Comparison of ENCODE assay signal across 21 cellular contexts in the genomic region with DNA sequence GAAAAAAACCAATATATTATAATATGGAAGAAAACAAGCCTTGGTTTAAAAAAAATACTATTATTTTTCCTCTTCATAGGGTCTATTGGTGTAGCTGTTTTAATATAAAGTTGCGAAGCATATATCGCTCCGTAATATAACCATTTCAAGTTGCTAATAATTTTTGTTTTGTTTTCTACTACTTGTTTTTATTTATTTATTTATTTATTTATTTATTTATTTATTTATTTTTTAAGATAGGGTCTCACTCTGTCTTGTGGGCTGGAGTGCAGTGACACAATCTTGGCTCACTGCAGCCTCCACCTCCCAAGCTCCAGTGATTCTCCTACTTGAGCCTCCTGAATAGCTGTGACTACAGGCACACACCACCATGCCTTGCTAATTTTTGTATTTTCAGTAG.
"Had no signal": no experiment of that assay in that cellular context is flagged by ENCODE, and none has a peak within 500 bp of the region (broad histone marks: within the 10 kb centered on the region; RNA-seq: fewer than 3 reads in every experiment).

No MANE protein-coding gene starts in this region.

- H3K4me2 ChIP-seq: PC-9 had no signal

- H2AFZ ChIP-seq: PC-9 had no signal

- FAIRE-seq: HepG2 had no signal

- H3K9me3 ChIP-seq: MG63, Peyer's patch, SJCRH30 had no signal

- H3K4me3 ChIP-seq: MG63, PC-9, Peyer's patch, SJCRH30 had no signal

- H3K27me3 ChIP-seq: MG63, Peyer's patch, SJCRH30 had no signal

- H3K27ac ChIP-seq: PC-9, Peyer's patch, SJCRH30 had no signal

- H3K36me3 ChIP-seq: MG63, SJCRH30 had no signal

- DNase-seq: IMR-90, KBM-7, MG63, NCI-H1092 treated with DMSO at 0.1 percent for 48 hours, NCI-H1436, NCI-H187, NCI-H2029, NCI-H2081 treated with DMSO at 0.1 percent for 48 hours, NCI-H2171, NCI-H226, NCI-H446, NCI-H510A, NCI-H524 treated with DMSO at 0.1 percent for 48 hours, NCI-H69, NCI-H774, PC-9, Peyer's patch, SHP77 treated with DMSO at 0.1 percent for 48 hours, SJCRH30, T-helper 1 cell had no signal
